Comparison of ENCODE assay signal across 8 cellular contexts in genomic region chr22:41446057-41446501, GRCh38. TPM values are rescaled to one million over a fixed set of nuclear protein-coding genes. Genes with fewer than 3 reads are reported as not detected.
DNase-seq lines count a peak whose midpoint lies in the region; ATAC-seq, FAIRE-seq and TF ChIP-seq lines count a peak whose summit lies in the region.

No MANE protein-coding gene starts in this region.

- H3K36me3 ChIP-seq in Karpas-422 (ENCODE audit: insufficient read depth, low read length): peaks cover 18% of the 10 kb centered on the region
- H3K36me3 ChIP-seq in astrocyte (ENCODE audit: insufficient read depth, low read length): peaks cover 6% of the 10 kb centered on the region
- peaks cover 3 to 5% of the 10 kb centered on the region in 2 donors for H3K36me3 ChIP-seq in kidney (ENCODE audit: control insufficient read depth in 1 of 2, insufficient read depth in 2 of 2, low read length in 2 of 2)

- no peak for TF ChIP-seq CTCF in CD14-positive monocyte (IDR thresholded peaks at IDR 0.05)
- TF ChIP-seq CTCF in astrocyte (IDR thresholded peaks at IDR 0.05; ENCODE audit: insufficient read depth, low read depth, low read length): no peak
- no peak for TF ChIP-seq CTCF in kidney (IDR thresholded peaks at IDR 0.05; ENCODE audit: borderline replicate concordance, extremely low read depth, insufficient read depth)

- peak overlapping the region; percentile 96 for H3K27ac ChIP-seq in Karpas-422 (ENCODE audit: low read length)
- H3K27ac ChIP-seq in astrocyte (ENCODE audit: low read depth, low read length): peak overlapping the region; percentile 97
- peak overlapping the region; percentile 97 to 100 for H3K27ac ChIP-seq in kidney (ENCODE audit: low read depth in 2 of 2, low read length in 2 of 2)

- H3K27me3 ChIP-seq in Karpas-422 (ENCODE audit: low read length) (no peaks in the 10 kb centered on the region), astrocyte (ENCODE audit: insufficient read depth, low read length) (no peaks in the 10 kb centered on the region)

- no peak overlapping the region for H2AFZ ChIP-seq in Karpas-422 (ENCODE audit: low read length)
- no peak overlapping the region for H2AFZ ChIP-seq in astrocyte (ENCODE audit: low read depth, low read length)

- H3K9me2 ChIP-seq in Karpas-422 (replicated peaks; ENCODE audit: insufficient read depth, low read length): no peaks in the 10 kb centered on the region

- H3K4me1 Mint-ChIP-seq in CD14-positive monocyte (peaks cover 32% of the 10 kb centered on the region), astrocyte (ENCODE audit: low read depth, unreplicated experiment) (peaks cover 16% of the 10 kb centered on the region)
- H3K4me1 Mint-ChIP-seq in stimulated activated memory B cell treated with anti-CD40 and anti-IgM and Interleukin-4, amounts not matched to agents 10 μg/mL and 1 μg/mL and 100 μg/mL, for 72 hours: peaks cover 42% of the 10 kb centered on the region

- H4K20me1 ChIP-seq in Karpas-422 (ENCODE audit: insufficient read depth, low read depth, low read length) (peaks cover 15% of the 10 kb centered on the region), astrocyte (ENCODE audit: insufficient read depth, low read length) (peaks cover 46% of the 10 kb centered on the region)

- H3K9ac ChIP-seq in Karpas-422 (ENCODE audit: low read length) (peak overlapping the region; percentile 96), astrocyte (ENCODE audit: low read length) (peak overlapping the region; percentile 96), kidney (ENCODE audit: low read length in 2 of 2) (peak overlapping the region; percentile 100)

- DNase-seq in CD14-positive monocyte (ENCODE audit: low spot score) (no peak), Karpas-422 (peak; percentile 64), astrocyte (ENCODE audit: low read depth) (no peak), kidney (peak; percentile 83), midbrain (lab: John Stamatoyannopoulos, UW) (no peak), GM19240 (ENCODE audit: insufficient read length, low spot score) (no peak)

- H3K4me3 ChIP-seq in Karpas-422 (ENCODE audit: low read length) (peak overlapping the region; percentile 97), astrocyte (ENCODE audit: insufficient read depth, low read depth, low read length) (peak overlapping the region; percentile 96), kidney (ENCODE audit: low read length in 2 of 2) (peak overlapping the region; percentile 91 to 96)

- no peak for ATAC-seq in stimulated activated memory B cell treated with anti-CD40 and anti-IgM and Interleukin-4, amounts not matched to agents 10 μg/mL and 1 μg/mL and 100 μg/mL, for 72 hours
- ATAC-seq in GM18498 (IDR thresholded peaks at IDR 0.05; ENCODE audit: unreplicated experiment): no peak

- intact Hi-C loops in CD14-positive monocyte (cut with micrococcal nuclease): loop anchor here (2.0 to 10.0 kb wide), 4 partner anchors 23 to 179 kb away; partner anchors contain the start of genes TEF (in 2 of the 2), ACO2 (in 1 of the 2), DESI1 (in 1 of the 2) and PHF5A (in 1 of the 2)
- intact Hi-C loops in kidney (cut with DNase I): no loop called here

- H3K9me3 ChIP-seq in Karpas-422 (ENCODE audit: low read length): no peaks in the 10 kb centered on the region
- H3K9me3 ChIP-seq in astrocyte (ENCODE audit: insufficient read depth, low read depth, low read length): no peaks in the 10 kb centered on the region
- H3K9me3 ChIP-seq in kidney (ENCODE audit: control insufficient read depth in 1 of 2, low read length in 2 of 2): no peaks in the 10 kb centered on the region

- peak overlapping the region; percentile 86 to 99 (median 97) for H3K27ac Mint-ChIP-seq in CD14-positive monocyte
- H3K27ac Mint-ChIP-seq in astrocyte (ENCODE audit: unreplicated experiment): peak overlapping the region; percentile 92
- peak overlapping the region; percentile 98 for H3K27ac Mint-ChIP-seq in stimulated activated memory B cell treated with anti-CD40 and anti-IgM and Interleukin-4, amounts not matched to agents 10 μg/mL and 1 μg/mL and 100 μg/mL, for 72 hours

- no peak for FAIRE-seq in astrocyte (lab: Jason Lieb, UNC)
- FAIRE-seq in kidney (lab: Jason Lieb, UNC): no peak

- peaks cover 0 to 2% (median 1%) of the 10 kb centered on the region in 3 donors for H3K27me3 Mint-ChIP-seq in CD14-positive monocyte (ENCODE audit: low read depth in 3 of 3)
- no peaks in the 10 kb centered on the region for H3K27me3 Mint-ChIP-seq in astrocyte (ENCODE audit: low read depth, unreplicated experiment)
- H3K27me3 Mint-ChIP-seq in stimulated activated memory B cell treated with anti-CD40 and anti-IgM and Interleukin-4, amounts not matched to agents 10 μg/mL and 1 μg/mL and 100 μg/mL, for 72 hours: no peaks in the 10 kb centered on the region

- H3K4me1 ChIP-seq in Karpas-422 (ENCODE audit: low read length) (peaks cover 37% of the 10 kb centered on the region), astrocyte (ENCODE audit: insufficient read depth, low read length) (peaks cover 11% of the 10 kb centered on the region), kidney (ENCODE audit: control insufficient read depth in 1 of 2, insufficient read depth in 1 of 2, low read depth in 1 of 2, low read length in 2 of 2) (peaks cover 17 to 20% of the 10 kb centered on the region in 2 donors)

- H3K4me2 ChIP-seq in Karpas-422 (ENCODE audit: low read depth, low read length, poor library complexity, severe bottlenecking) (peak overlapping the region; percentile 92), astrocyte (ENCODE audit: low read length) (peak overlapping the region; percentile 98)

- H3K36me3 Mint-ChIP-seq in CD14-positive monocyte: peaks cover 5 to 13% of the 10 kb centered on the region in 2 donors
- peaks cover 7% of the 10 kb centered on the region for H3K36me3 Mint-ChIP-seq in astrocyte (ENCODE audit: low read depth, unreplicated experiment)
- H3K36me3 Mint-ChIP-seq in stimulated activated memory B cell treated with anti-CD40 and anti-IgM and Interleukin-4, amounts not matched to agents 10 μg/mL and 1 μg/mL and 100 μg/mL, for 72 hours: peaks cover 23% of the 10 kb centered on the region

- H3K9me3 Mint-ChIP-seq in CD14-positive monocyte: no peaks in the 10 kb centered on the region
- H3K9me3 Mint-ChIP-seq in astrocyte (ENCODE audit: unreplicated experiment): no peaks in the 10 kb centered on the region
- no peaks in the 10 kb centered on the region for H3K9me3 Mint-ChIP-seq in stimulated activated memory B cell treated with anti-CD40 and anti-IgM and Interleukin-4, amounts not matched to agents 10 μg/mL and 1 μg/mL and 100 μg/mL, for 72 hours

- H3K79me2 ChIP-seq in Karpas-422 (ENCODE audit: low read length) (peaks cover 53% of the 10 kb centered on the region), astrocyte (ENCODE audit: insufficient read depth, low read length) (peaks cover 61% of the 10 kb centered on the region)

- H3K4me3 Mint-ChIP-seq in CD14-positive monocyte (peak overlapping the region; percentile 97 to 98), astrocyte (ENCODE audit: unreplicated experiment) (peak overlapping the region; percentile 98)
- H3K4me3 Mint-ChIP-seq in stimulated activated memory B cell treated with anti-CD40 and anti-IgM and Interleukin-4, amounts not matched to agents 10 μg/mL and 1 μg/mL and 100 μg/mL, for 72 hours: peak overlapping the region; percentile 92

RNA-seq across cellular contexts. Expression of gene TOB2, which starts 0.5 kb away (rescaled TPM):
- polyA plus RNA-seq in CD14-positive monocyte (10 to 100 TPM in 1 of 2 donors, 1 to 10 TPM in 1; 7.0 to 11.5 TPM), kidney (ENCODE audit: insufficient read depth, low read depth, low replicate concordance) (20.8 TPM)
- total RNA-seq in Karpas-422 (2014; rRNA removed; shearing (Covaris generic); ENCODE audit: low replicate concordance): 43.7 and 46.8 TPM in 2 replicates
- total RNA-seq in astrocyte (48.1 and 54.6 TPM in 2 replicates), kidney (54.3 TPM)

RNA-seq across cellular contexts. Expression of gene PHF5A, which starts 22.4 kb away (rescaled TPM):
- polyA plus RNA-seq in CD14-positive monocyte (10 to 100 TPM; 22.0 to 26.3 TPM), kidney (ENCODE audit: insufficient read depth, low read depth, low replicate concordance) (42.2 TPM)
- total RNA-seq in Karpas-422 (2014; rRNA removed; shearing (Covaris generic); ENCODE audit: low replicate concordance): 43.2 and 90.3 TPM in 2 replicates
- total RNA-seq in astrocyte (25.3 and 30.9 TPM in 2 replicates), kidney (34.0 TPM)

RNA-seq across cellular contexts. Expression of gene ACO2, which starts 22.8 kb away (rescaled TPM):
- 10 to 100 TPM; 64.2 to 75.8 TPM for polyA plus RNA-seq in CD14-positive monocyte
- 67.7 and 102 TPM in 2 replicates for total RNA-seq in Karpas-422 (2014; rRNA removed; shearing (Covaris generic); ENCODE audit: low replicate concordance)
- total RNA-seq in astrocyte: 67.2 and 73.7 TPM in 2 replicates
- total RNA-seq in kidney: 119 TPM
- polyA plus RNA-seq in kidney (ENCODE audit: insufficient read depth, low read depth, low replicate concordance): 262 TPM

Comparison
In these comparisons a context has a peak if more than half of its experiments do, and no peak if none do; other contexts are left out.
1. DNase-seq: peak in Karpas-422 (single experiment) and kidney (single experiment); none in CD14-positive monocyte (single experiment), astrocyte (single experiment), midbrain (single experiment) and GM19240 (single experiment).
2. Peak in every context shown above with its lines, with median percentiles within 50 percentile points of each other: H3K27ac Mint-ChIP-seq, H3K4me3 Mint-ChIP-seq, H3K27ac ChIP-seq, H3K4me3 ChIP-seq and H3K9ac ChIP-seq.